In genomic region chr22:25388415-25388814, GRCh38 we compare ENCODE assay signal across 16 cellular contexts.
DNase-seq lines count a peak whose midpoint lies in the region; ATAC-seq and TF ChIP-seq lines count a peak whose summit lies in the region.
"Had no signal": no experiment of that assay in that cellular context is flagged by ENCODE, and none has a peak within 500 bp of the region (broad histone marks: within the 10 kb centered on the region; RNA-seq: fewer than 3 reads in every experiment).

No MANE protein-coding gene starts in this region.

- H3K9me3 Mint-ChIP-seq in T-helper 2 cell treated with Interferon-gamma antibody and Interleukin-4, amounts not matched to agents 5 μg/mL and 100 μg/mL, for 36 hours: no peaks in the 10 kb centered on the region
- H3K9me3 Mint-ChIP-seq in effector memory CD8-positive, alpha-beta T cell: no peaks in the 10 kb centered on the region
- no peaks in the 10 kb centered on the region for H3K9me3 Mint-ChIP-seq in nephron progenitor cell

- no peak for ATAC-seq in effector memory CD8-positive, alpha-beta T cell (replicated peaks)
- no peak for ATAC-seq in HG03097 (IDR thresholded peaks at IDR 0.05; ENCODE audit: low FRiP score, unreplicated experiment)
- no peak for ATAC-seq in left cardiac atrium
- ATAC-seq: K562, PC-3 had no signal

- peaks cover 38% of the 10 kb centered on the region for H3K4me1 Mint-ChIP-seq in T-helper 2 cell treated with Interferon-gamma antibody and Interleukin-4, amounts not matched to agents 5 μg/mL and 100 μg/mL, for 36 hours (ENCODE audit: low read depth)
- peaks cover 43 to 58% of the 10 kb centered on the region in 2 donors for H3K4me1 Mint-ChIP-seq in effector memory CD8-positive, alpha-beta T cell (ENCODE audit: low read depth in 2 of 2)
- peaks cover 54% of the 10 kb centered on the region for H3K4me1 Mint-ChIP-seq in nephron progenitor cell

- H3K27me3 Mint-ChIP-seq in T-helper 2 cell treated with Interferon-gamma antibody and Interleukin-4, amounts not matched to agents 5 μg/mL and 100 μg/mL, for 36 hours (ENCODE audit: low read depth): no peaks in the 10 kb centered on the region
- H3K27me3 Mint-ChIP-seq in effector memory CD8-positive, alpha-beta T cell: no peaks in the 10 kb centered on the region
- H3K27me3 Mint-ChIP-seq in nephron progenitor cell (ENCODE audit: low read depth, poor library complexity): peaks cover 15% of the 10 kb centered on the region

- H3K27ac Mint-ChIP-seq in T-helper 2 cell treated with Interferon-gamma antibody and Interleukin-4, amounts not matched to agents 5 μg/mL and 100 μg/mL, for 36 hours: no peak overlapping the region
- peak overlapping the region; percentile 15 to 56 for H3K27ac Mint-ChIP-seq in effector memory CD8-positive, alpha-beta T cell
- H3K27ac Mint-ChIP-seq in nephron progenitor cell: peak overlapping the region; percentile 45

- intact Hi-C loops in left cardiac atrium (cut with DNase I): no loop called here

- no peak for TF ChIP-seq CTCF in nephron progenitor cell (IDR thresholded peaks at IDR 0.05)

- DNase-seq in T-helper 2 cell treated with Interferon-gamma antibody and Interleukin-4, amounts not matched to agents 5 μg/mL and 100 μg/mL, for 36 hours (ENCODE audit: low spot score): no peak
- DNase-seq in T-helper 2 cell (no peak), nephron progenitor cell (no peak), left cardiac atrium (no peak)
- no peak for DNase-seq in effector memory CD8-positive, alpha-beta T cell
- no peak for DNase-seq in stimulated activated CD4-positive, alpha-beta T cell treated with anti-CD3 and anti-CD28 coated beads, Interleukin-4, amount 100 ng/mL, for 1 hour
- no peak for DNase-seq in stimulated activated CD8-positive, alpha-beta memory T cell treated with anti-CD3 and anti-CD28 coated beads, Interleukin-4, amount 100 ng/mL, for 48 hours
- DNase-seq: EL, NCI-H1048, NCI-H146, NCI-H2107, NCI-H226, NCI-H526 treated with DMSO at 0.1 percent for 48 hours, PC-3 had no signal

- H3K36me3 Mint-ChIP-seq in T-helper 2 cell treated with Interferon-gamma antibody and Interleukin-4, amounts not matched to agents 5 μg/mL and 100 μg/mL, for 36 hours (ENCODE audit: low read depth): no peaks in the 10 kb centered on the region
- peaks cover 6% of the 10 kb centered on the region for H3K36me3 Mint-ChIP-seq in effector memory CD8-positive, alpha-beta T cell (ENCODE audit: insufficient read depth)
- no peaks in the 10 kb centered on the region for H3K36me3 Mint-ChIP-seq in nephron progenitor cell (ENCODE audit: low read depth)

- peak overlapping the region; percentile 64 for H3K4me3 Mint-ChIP-seq in T-helper 2 cell treated with Interferon-gamma antibody and Interleukin-4, amounts not matched to agents 5 μg/mL and 100 μg/mL, for 36 hours
- peak overlapping the region; percentile 64 for H3K4me3 Mint-ChIP-seq in effector memory CD8-positive, alpha-beta T cell
- H3K4me3 Mint-ChIP-seq in nephron progenitor cell: no peak overlapping the region
